ENCODE assay signal across 1 cellular context in genomic region chr17:29929544-29930398, GRCh38.
A peak's percentile ranks its signal among the peaks of the same experiment; 100 is the strongest.
TF ChIP-seq lines count a peak whose summit lies in the region.

SSH2 (minus strand) TSS chr17:29930228; CDS start chr17:29930000, 228 bp downstream.

TF ChIP-seq in HepG2, 621 proteins besides CTCF, POLR2A, EP300 and RAD21 (continued from another document and continues in another):
- TF ChIP-seq STAT6 (CRISPR knock-in tag; IDR thresholded peaks at IDR 0.05; ENCODE audit: borderline replicate concordance) (no peak), PHF5A (CRISPR knock-in tag; IDR thresholded peaks at IDR 0.05; ENCODE audit: low read depth, unreplicated experiment) (no peak), NKX3-1 (CRISPR knock-in tag; IDR thresholded peaks at IDR 0.05) (no peak), ZNF121 (CRISPR knock-in tag; IDR thresholded peaks at IDR 0.05) (no peak), E2F5 (CRISPR knock-in tag; conservative IDR thresholded peaks at IDR 0.05) (0 out of 2 replicates have a peak, but pooled peaks have one; percentile 45), E2F2 (CRISPR knock-in tag; IDR thresholded peaks at IDR 0.05; ENCODE audit: borderline replicate concordance) (no peak), PBX2 (CRISPR knock-in tag; IDR thresholded peaks at IDR 0.05) (no peak), KLF15 (CRISPR knock-in tag; IDR thresholded peaks at IDR 0.05; ENCODE audit: borderline replicate concordance) (no peak), ZNF44 (CRISPR knock-in tag; IDR thresholded peaks at IDR 0.05) (0 out of 2 replicates have a peak, but pooled peaks have one; percentile 40), PRPF4 (IDR thresholded peaks at IDR 0.05; ENCODE audit: low read depth, low read length, poor library complexity, severe bottlenecking) (no peak), NCOA2 (CRISPR knock-in tag; IDR thresholded peaks at IDR 0.05) (no peak), ZNF354B (CRISPR knock-in tag; IDR thresholded peaks at IDR 0.05) (no peak), SALL2 (CRISPR knock-in tag; IDR thresholded peaks at IDR 0.05) (peak; percentile 63), MZF1 (CRISPR knock-in tag; IDR thresholded peaks at IDR 0.05; ENCODE audit: borderline replicate concordance) (no peak), TARDBP (CRISPR knock-in tag; IDR thresholded peaks at IDR 0.05) (no peak), EED (CRISPR knock-in tag; IDR thresholded peaks at IDR 0.05) (no peak), ZNF569 (CRISPR knock-in tag; IDR thresholded peaks at IDR 0.05; ENCODE audit: borderline replicate concordance) (no peak), NFKBIZ (CRISPR knock-in tag; IDR thresholded peaks at IDR 0.05) (no peak), ZNF597 (CRISPR knock-in tag; IDR thresholded peaks at IDR 0.05) (no peak), TBP (CRISPR knock-in tag; IDR thresholded peaks at IDR 0.05) (no peak), CREB3 (CRISPR knock-in tag; IDR thresholded peaks at IDR 0.05) (no peak), KDM5A (IDR thresholded peaks at IDR 0.05; ENCODE audit: borderline replicate concordance, low read length) (no peak), HHEX (CRISPR knock-in tag; IDR thresholded peaks at IDR 0.05) (no peak), TSC22D2 (CRISPR knock-in tag; IDR thresholded peaks at IDR 0.05; ENCODE audit: borderline replicate concordance) (no peak; the same call in 1 of the 2 replicates), ATAD3A (CRISPR knock-in tag; IDR thresholded peaks at IDR 0.05) (no peak), PHF21A (CRISPR knock-in tag; IDR thresholded peaks at IDR 0.05) (no peak), FOXM1 (CRISPR knock-in tag; IDR thresholded peaks at IDR 0.05) (no peak), PHF8 (CRISPR knock-in tag; IDR thresholded peaks at IDR 0.05) (peak; percentile 58), MED13 (CRISPR knock-in tag; IDR thresholded peaks at IDR 0.05) (peak; percentile 53; the same call in 1 of the 2 replicates), MTA1 (CRISPR knock-in tag; IDR thresholded peaks at IDR 0.05; ENCODE audit: borderline replicate concordance) (peak; percentile 75; the same call in 1 of the 2 replicates), BRCA1 (CRISPR knock-in tag; IDR thresholded peaks at IDR 0.05) (no peak), NR2C2 (CRISPR knock-in tag; IDR thresholded peaks at IDR 0.05; ENCODE audit: borderline replicate concordance) (no peak), NR0B2 (CRISPR knock-in tag; IDR thresholded peaks at IDR 0.05) (peak; percentile 20; the same call in 1 of the 2 replicates), ZNF512B (CRISPR knock-in tag; IDR thresholded peaks at IDR 0.05; ENCODE audit: borderline replicate concordance) (peak; percentile 26; the same call in 1 of the 2 replicates), ZNF124 (CRISPR knock-in tag; IDR thresholded peaks at IDR 0.05) (no peak), PREB (CRISPR knock-in tag; IDR thresholded peaks at IDR 0.05) (no peak), DNMT1 (CRISPR knock-in tag; IDR thresholded peaks at IDR 0.05) (no peak), TMF1 (CRISPR knock-in tag; IDR thresholded peaks at IDR 0.05; ENCODE audit: low read depth) (no peak), MEF2D (CRISPR knock-in tag; IDR thresholded peaks at IDR 0.05) (no peak), STAT5B (CRISPR knock-in tag; IDR thresholded peaks at IDR 0.05) (no peak), ZNF652 (CRISPR knock-in tag; IDR thresholded peaks at IDR 0.05; ENCODE audit: borderline replicate concordance, low read depth) (peak; percentile 99), IRF2 (CRISPR knock-in tag; IDR thresholded peaks at IDR 0.05) (no peak), PAX8 (CRISPR knock-in tag; IDR thresholded peaks at IDR 0.05; ENCODE audit: borderline replicate concordance) (no peak), ZNF160 (CRISPR knock-in tag; IDR thresholded peaks at IDR 0.05) (no peak), SAP130 (CRISPR knock-in tag; IDR thresholded peaks at IDR 0.05; ENCODE audit: low read depth) (peak; percentile 74), MBNL3 (CRISPR knock-in tag; conservative IDR thresholded peaks at IDR 0.05) (no peak), ZSCAN30 (CRISPR knock-in tag; IDR thresholded peaks at IDR 0.05) (no peak), PATZ1 (CRISPR knock-in tag; IDR thresholded peaks at IDR 0.05) (peak; percentile 91), PHB2 (IDR thresholded peaks at IDR 0.05; ENCODE audit: partially characterized antibody) (no peak), ZNF431 (CRISPR knock-in tag; IDR thresholded peaks at IDR 0.05; ENCODE audit: borderline replicate concordance, low read depth) (no peak), CAMTA2 (CRISPR knock-in tag; IDR thresholded peaks at IDR 0.05; ENCODE audit: borderline replicate concordance) (no peak), ZNF703 (CRISPR knock-in tag; IDR thresholded peaks at IDR 0.05; ENCODE audit: borderline replicate concordance) (no peak), ZNF800 (CRISPR knock-in tag; IDR thresholded peaks at IDR 0.05) (no peak), PPARG (CRISPR knock-in tag; conservative IDR thresholded peaks at IDR 0.05) (no peak), PRMT3 (CRISPR knock-in tag; IDR thresholded peaks at IDR 0.05; ENCODE audit: borderline replicate concordance, low read depth) (peak; percentile 76; the same call in 1 of the 2 replicates), ZNF256 (CRISPR knock-in tag; conservative IDR thresholded peaks at IDR 0.05) (no peak)
